In genomic region chr1:14570514-14570913, GRCh38 we compare ENCODE assay signal across 17 cellular contexts. TPM values are rescaled to one million over a fixed set of nuclear protein-coding genes. Genes with fewer than 3 reads are reported as not detected.
DNase-seq lines count a peak whose midpoint lies in the region; ATAC-seq, FAIRE-seq and TF ChIP-seq lines count a peak whose summit lies in the region.
"Had no signal": no experiment of that assay in that cellular context is flagged by ENCODE, and none has a peak within 500 bp of the region (broad histone marks: within the 10 kb centered on the region; RNA-seq: fewer than 3 reads in every experiment).

No MANE protein-coding gene starts in this region.

- no peaks in the 10 kb centered on the region for H3K4me1 ChIP-seq in HepG2 (ENCODE audit: insufficient read depth, low read length)
- no peaks in the 10 kb centered on the region for H3K4me1 ChIP-seq in right lobe of liver
- H3K4me1 ChIP-seq in astrocyte (ENCODE audit: insufficient read depth, low read length) = no peaks in the 10 kb centered on the region

- no peak overlapping the region for H2AFZ ChIP-seq in HepG2 (ENCODE audit: low read length)
- no peak overlapping the region for H2AFZ ChIP-seq in astrocyte (ENCODE audit: low read depth, low read length)

- peaks cover 10% of the 10 kb centered on the region for H3K27me3 Mint-ChIP-seq in astrocyte (ENCODE audit: low read depth, unreplicated experiment)

- in situ Hi-C loops in HepG2 (cut with HindIII; ENCODE audit: extremely low pct_ligation_motif_present, low pct_unique_long_range_greater_than_20kb) = loop anchor here (25.0 kb wide), 1 partner anchor 467 kb away; no protein-coding TSS in a partner anchor

- no peaks in the 10 kb centered on the region for H3K79me2 ChIP-seq in HepG2 (ENCODE audit: insufficient read depth, low read length)
- no peaks in the 10 kb centered on the region for H3K79me2 ChIP-seq in astrocyte (ENCODE audit: insufficient read depth, low read length)

- CTCF ChIA-PET in HepG2 (lab: Yijun Ruan, JAX; ENCODE audit: low intra/inter-chr PET ratio, low total read pairs) = interaction anchor here (0.8 kb wide), 1 partner anchor 136 kb away, joined by 4 read pairs; no protein-coding TSS in a partner anchor

- no TSS peak for BruUV-seq in HepG2 (replicated peaks; lab: Mats Ljungman, UMichigan)

- TF ChIP-seq POLR2A in HepG2 (IDR thresholded peaks at IDR 0.05; ENCODE audit: insufficient read depth in 1 of 2, low read depth in 2 of 2, low read length in 2 of 2) (no peak), right lobe of liver (IDR thresholded peaks at IDR 0.05) (no peak)

- POLR2A ChIA-PET in HepG2 (lab: Yijun Ruan, JAX) = no interaction called here

- no peak for TF ChIP-seq RAD21 in HepG2 (CRISPR knock-in tag; IDR thresholded peaks at IDR 0.05)

- H3K27me3 ChIP-seq in HepG2 (ENCODE audit: control insufficient read depth in 1 of 2, insufficient read depth in 2 of 2, low read length in 2 of 2) (peaks cover 0 to 11% of the 10 kb centered on the region in 2 experiments; a peak in 1 of 5 replicates), right lobe of liver (no peaks in the 10 kb centered on the region), astrocyte (ENCODE audit: insufficient read depth, low read length) (no peaks in the 10 kb centered on the region), H7 (ENCODE audit: control insufficient read depth, insufficient read depth, low read length) (no peaks in the 10 kb centered on the region)

- no peak for TF ChIP-seq CTCF in HepG2 (CRISPR knock-in tag; IDR thresholded peaks at IDR 0.05)
- no peak for TF ChIP-seq CTCF in right lobe of liver (IDR thresholded peaks at IDR 0.05)
- no peak for TF ChIP-seq CTCF in astrocyte (IDR thresholded peaks at IDR 0.05; ENCODE audit: insufficient read depth, low read depth, low read length)
- no peak for TF ChIP-seq CTCF in fibroblast of mammary gland (conservative IDR thresholded peaks at IDR 0.05; ENCODE audit: control insufficient read depth, insufficient read depth, low read depth, low read length)

- 30% methylated on average over 9 of the region's 9 CpGs for WGBS in HepG2 (ENCODE audit: low lambda C conversion rate)
- whole genome bisulfite sequencing in right lobe of liver (ENCODE audit: insufficient coverage, low coverage, low lambda C conversion rate, missing lambda C conversion rate) = 58% methylated on average over 9 of the region's 9 CpGs

- no peak overlapping the region for H3K4me2 ChIP-seq in HepG2 (ENCODE audit: low read depth, low read length)
- H3K4me2 ChIP-seq in astrocyte (ENCODE audit: low read length) = no peak overlapping the region

- ATAC-seq in HepG2 (no peak), right lobe of liver (no peak)

- H4K20me1 ChIP-seq in HepG2 (ENCODE audit: insufficient read depth, low read length) (no peaks in the 10 kb centered on the region), astrocyte (ENCODE audit: insufficient read depth, low read length) (no peaks in the 10 kb centered on the region)

- no peak overlapping the region for H3K4me3 ChIP-seq in HepG2 (replicated peaks in 1 of 3; ENCODE audit: insufficient read depth in 1 of 3, low read depth in 2 of 3, low read length in 3 of 3)
- no peak overlapping the region for H3K4me3 ChIP-seq in right lobe of liver
- H3K4me3 ChIP-seq in astrocyte (ENCODE audit: insufficient read depth, low read depth, low read length) = no peak overlapping the region
- no peak overlapping the region for H3K4me3 ChIP-seq in fibroblast of mammary gland (ENCODE audit: control insufficient read depth, low read depth, low read length)
- H3K4me3 ChIP-seq in H7 (ENCODE audit: insufficient read depth, low read depth, low read length) = no peak overlapping the region

- H3K4me1 Mint-ChIP-seq in astrocyte (ENCODE audit: low read depth, unreplicated experiment) = no peaks in the 10 kb centered on the region

- TF ChIP-seq EP300 in HepG2 (IDR thresholded peaks at IDR 0.05; ENCODE audit: low read depth in 2 of 2, low read length in 2 of 2) = no peak
- TF ChIP-seq EP300 in HepG2 (CRISPR knock-in tag; IDR thresholded peaks at IDR 0.05; ENCODE audit: borderline replicate concordance) = no peak

- no peak for FAIRE-seq in HepG2 (lab: Jason Lieb, UNC)
- FAIRE-seq in astrocyte (lab: Jason Lieb, UNC) = no peak
- FAIRE-seq: H54, RCC 7860 had no signal

- H3K9me3 ChIP-seq in HepG2 (ENCODE audit: low read length) (no peaks in the 10 kb centered on the region), right lobe of liver (no peaks in the 10 kb centered on the region), astrocyte (ENCODE audit: insufficient read depth, low read depth, low read length) (peaks cover 5% of the 10 kb centered on the region)

- peaks cover 17% of the 10 kb centered on the region for H3K9me3 Mint-ChIP-seq in astrocyte (ENCODE audit: unreplicated experiment)

- no peak overlapping the region for H3K27ac ChIP-seq in HepG2 (ENCODE audit: extremely low read length, insufficient read depth, low read length)
- H3K27ac ChIP-seq in right lobe of liver = no peak overlapping the region
- no peak overlapping the region for H3K27ac ChIP-seq in astrocyte (ENCODE audit: low read depth, low read length)

- H3K9ac ChIP-seq in HepG2 (ENCODE audit: insufficient read depth, low read depth, low read length) = no peak overlapping the region
- no peak overlapping the region for H3K9ac ChIP-seq in astrocyte (ENCODE audit: low read length)

- H3K27ac Mint-ChIP-seq in astrocyte (ENCODE audit: unreplicated experiment) = no peak overlapping the region

- H3K36me3 Mint-ChIP-seq in astrocyte (ENCODE audit: low read depth, unreplicated experiment) = no peaks in the 10 kb centered on the region

- H3K36me3 ChIP-seq in HepG2 (replicated peaks in 1 of 2; ENCODE audit: control insufficient read depth in 1 of 2, insufficient read depth in 2 of 2, low read length in 2 of 2) = no peaks in the 10 kb centered on the region
- no peaks in the 10 kb centered on the region for H3K36me3 ChIP-seq in right lobe of liver
- no peaks in the 10 kb centered on the region for H3K36me3 ChIP-seq in astrocyte (ENCODE audit: insufficient read depth, low read length)
- H3K36me3 ChIP-seq in H7 (replicated peaks; ENCODE audit: control insufficient read depth, insufficient read depth, low read length) = no peaks in the 10 kb centered on the region

- H3K4me3 Mint-ChIP-seq in astrocyte (ENCODE audit: unreplicated experiment) = no peak overlapping the region

- intact Hi-C loops in HepG2 (cut with micrococcal nuclease; ENCODE audit: unreplicated experiment) = no loop called here
- intact Hi-C loops in right lobe of liver (cut with DNase I) = no loop called here

- DNase-seq in HepG2 (ENCODE audit: low spot score) (no peak), right lobe of liver (no peak), astrocyte (ENCODE audit: low read depth) (peak; percentile 60), fibroblast of mammary gland (ENCODE audit: low read depth) (peak; percentile 85), SHP77 treated with DMSO at 0.1 percent for 48 hours (lab: John Stamatoyannopoulos, UW) (no peak), H7 (no peak)
- DNase-seq in activated CD4-positive, alpha-beta T cell treated with anti-CD3 and anti-CD28 coated beads, Interleukin-2, amount 50 U/mL, for 48 hours = no peak
- no peak for DNase-seq in stimulated activated CD4-positive, alpha-beta T cell treated with anti-CD3 and anti-CD28 coated beads, Interleukin-2, amount 100 ng/mL, for 48 hours
- DNase-seq: C1 segment of cervical spinal cord, DMS 273 treated with DMSO at 0.1 percent for 48 hours, NCI-H1092, NCI-H146, NCI-H2081, NCI-H510A, SIG-M5 had no signal

TF ChIP-seq in HepG2, 621 proteins besides CTCF, POLR2A, EP300 and RAD21:
- peak; percentile 39; the same call in 1 of the 2 replicates for TF ChIP-seq NFE2L2 (IDR thresholded peaks at IDR 0.05; ENCODE audit: low read length)
- no peak for TF ChIP-seq KLF13 (CRISPR knock-in tag; IDR thresholded peaks at IDR 0.05)
- TF ChIP-seq MAFK (conservative IDR thresholded peaks at IDR 0.05 in 1 of 2, IDR thresholded peaks at IDR 0.05 in 1 of 2; ENCODE audit: low read length in 2 of 2) = 0 out of 4 replicates have a peak, but pooled peaks have one; percentile 13 to 18
- TF ChIP-seq ZNF891 (CRISPR knock-in tag; IDR thresholded peaks at IDR 0.05) = no peak

RNA-seq across cellular contexts. Expression of gene KAZN, which starts 28.0 kb away (rescaled TPM):
- total RNA-seq in HepG2 (2016; rRNA removed; fragmentation: Illumina TruSeq; extraction: Trizol) (10.4 and 10.6 TPM in 2 replicates), right lobe of liver (1 to 10 TPM; 1.5 to 7.2 (median 2.7) TPM), astrocyte (7.8 and 9.4 TPM in 2 replicates)
- total RNA-seq in HepG2 (2016; cell fraction: cytosol; rRNA removed; fragmentation: Illumina TruSeq; extraction: Trizol; ENCODE audit: low read depth) = 9.3 and 10.1 TPM in 2 replicates
- total RNA-seq in HepG2 (2016; cell fraction: insoluble cytoplasmic fraction; rRNA removed; fragmentation: Illumina TruSeq; extraction: Trizol) = 7.0 and 10.4 TPM in 2 replicates
- 20.0 and 21.9 TPM in 2 replicates for total RNA-seq in HepG2 (2016; cell fraction: membrane; rRNA removed; fragmentation: Illumina TruSeq; extraction: Trizol)
- 9.8 and 10.4 TPM in 2 replicates for total RNA-seq in HepG2 (2016; cell fraction: nucleus; rRNA removed; fragmentation: Illumina TruSeq; extraction: Trizol)
- 12.9 and 13.5 TPM in 2 replicates for polyA plus RNA-seq in HepG2 (2011; rRNA removed)
- 9.7 and 10.7 TPM in 2 replicates for polyA plus RNA-seq in HepG2 (2011; cell fraction: cytosol; rRNA removed)
- 27.9 and 29.3 TPM in 2 replicates for polyA plus RNA-seq in HepG2 (2011; cell fraction: nucleus; rRNA removed)
- 18.2 and 19.5 TPM in 2 replicates for polyA plus RNA-seq in HepG2 (2012)
- polyA plus RNA-seq in HepG2 (2016; cell fraction: cytosol; fragmentation: Illumina TruSeq; extraction: Trizol; ENCODE audit: low read depth) = 22.4 and 22.5 TPM in 2 replicates
- polyA plus RNA-seq in HepG2 (2016; cell fraction: insoluble cytoplasmic fraction; fragmentation: Illumina TruSeq; extraction: Trizol; ENCODE audit: low read depth) = 15.4 and 17.5 TPM in 2 replicates
- polyA plus RNA-seq in HepG2 (2016; cell fraction: membrane; fragmentation: Illumina TruSeq; extraction: Trizol; ENCODE audit: low read depth) = 30.9 and 31.3 TPM in 2 replicates
- polyA plus RNA-seq in HepG2 (2016; cell fraction: nucleus; fragmentation: Illumina TruSeq; extraction: Trizol; ENCODE audit: insufficient read depth, low read depth) = 30.3 and 31.2 TPM in 2 replicates
- 12.3 TPM in 1 of 2 replicates, not detected in the other for polyA minus RNA-seq in HepG2 (2011; rRNA and poly(A)+ RNA removed; ENCODE audit: low replicate concordance)
- 8.1 and 9.6 TPM in 2 replicates for polyA minus RNA-seq in HepG2 (2011; cell fraction: cytosol; rRNA and poly(A)+ RNA removed)
- polyA minus RNA-seq in HepG2 (2011; cell fraction: nucleus; rRNA and poly(A)+ RNA removed) = 14.3 and 14.5 TPM in 2 replicates
- total RNA-seq in H7 (2014; rRNA removed; shearing (Covaris generic)) = 6.9 and 11.5 TPM in 2 replicates

Comparison
In these comparisons a context has a peak if more than half of its experiments do, and no peak if none do; other contexts are left out.
1. DNase-seq: peak in astrocyte (single experiment) and fibroblast of mammary gland (single experiment); none in HepG2 (single experiment), right lobe of liver (0 of 3), activated CD4-positive, alpha-beta T cell treated with anti-CD3 and anti-CD28 coated beads, Interleukin-2, amount 50 U/mL, for 48 hours (0 of 2), SHP77 treated with DMSO at 0.1 percent for 48 hours (single experiment), stimulated activated CD4-positive, alpha-beta T cell treated with anti-CD3 and anti-CD28 coated beads, Interleukin-2, amount 100 ng/mL, for 48 hours (0 of 2) and H7 (single experiment).